In the genomic region with DNA sequence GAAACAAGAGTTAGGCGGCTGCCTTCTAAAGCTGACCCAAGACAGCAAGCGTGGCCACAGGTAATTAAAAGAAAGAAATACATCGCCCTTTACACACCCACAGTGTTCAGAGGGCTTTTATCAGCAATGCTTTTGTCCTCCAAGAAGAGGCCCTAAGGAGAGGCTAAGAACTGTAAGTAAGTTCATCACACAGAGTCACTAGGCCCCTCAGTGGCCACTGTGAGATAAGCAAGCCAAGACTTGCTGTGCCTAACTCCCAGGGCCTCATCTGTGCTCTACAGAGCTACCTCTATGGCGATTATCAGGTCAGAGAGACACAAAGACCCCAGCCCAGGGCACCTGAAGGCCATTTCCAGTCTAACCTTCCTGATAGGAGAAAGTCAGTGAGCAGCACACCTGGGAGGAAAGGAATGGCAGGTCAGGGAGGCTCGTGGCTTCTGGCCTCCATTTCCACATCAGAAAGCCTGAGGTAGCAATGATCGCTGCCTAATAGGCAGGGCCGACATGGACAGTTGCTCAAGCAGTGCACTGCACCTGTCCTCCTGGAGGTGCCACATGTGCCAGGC, we compare ENCODE assay signal across 1 cellular context.
TF ChIP-seq lines count a peak whose summit lies in the region.

No MANE protein-coding gene starts in this region.

TF ChIP-seq in WTC11, 78 proteins besides CTCF, POLR2A, EP300 and RAD21 (continued from another document):
- TF ChIP-seq, protein P1, sequence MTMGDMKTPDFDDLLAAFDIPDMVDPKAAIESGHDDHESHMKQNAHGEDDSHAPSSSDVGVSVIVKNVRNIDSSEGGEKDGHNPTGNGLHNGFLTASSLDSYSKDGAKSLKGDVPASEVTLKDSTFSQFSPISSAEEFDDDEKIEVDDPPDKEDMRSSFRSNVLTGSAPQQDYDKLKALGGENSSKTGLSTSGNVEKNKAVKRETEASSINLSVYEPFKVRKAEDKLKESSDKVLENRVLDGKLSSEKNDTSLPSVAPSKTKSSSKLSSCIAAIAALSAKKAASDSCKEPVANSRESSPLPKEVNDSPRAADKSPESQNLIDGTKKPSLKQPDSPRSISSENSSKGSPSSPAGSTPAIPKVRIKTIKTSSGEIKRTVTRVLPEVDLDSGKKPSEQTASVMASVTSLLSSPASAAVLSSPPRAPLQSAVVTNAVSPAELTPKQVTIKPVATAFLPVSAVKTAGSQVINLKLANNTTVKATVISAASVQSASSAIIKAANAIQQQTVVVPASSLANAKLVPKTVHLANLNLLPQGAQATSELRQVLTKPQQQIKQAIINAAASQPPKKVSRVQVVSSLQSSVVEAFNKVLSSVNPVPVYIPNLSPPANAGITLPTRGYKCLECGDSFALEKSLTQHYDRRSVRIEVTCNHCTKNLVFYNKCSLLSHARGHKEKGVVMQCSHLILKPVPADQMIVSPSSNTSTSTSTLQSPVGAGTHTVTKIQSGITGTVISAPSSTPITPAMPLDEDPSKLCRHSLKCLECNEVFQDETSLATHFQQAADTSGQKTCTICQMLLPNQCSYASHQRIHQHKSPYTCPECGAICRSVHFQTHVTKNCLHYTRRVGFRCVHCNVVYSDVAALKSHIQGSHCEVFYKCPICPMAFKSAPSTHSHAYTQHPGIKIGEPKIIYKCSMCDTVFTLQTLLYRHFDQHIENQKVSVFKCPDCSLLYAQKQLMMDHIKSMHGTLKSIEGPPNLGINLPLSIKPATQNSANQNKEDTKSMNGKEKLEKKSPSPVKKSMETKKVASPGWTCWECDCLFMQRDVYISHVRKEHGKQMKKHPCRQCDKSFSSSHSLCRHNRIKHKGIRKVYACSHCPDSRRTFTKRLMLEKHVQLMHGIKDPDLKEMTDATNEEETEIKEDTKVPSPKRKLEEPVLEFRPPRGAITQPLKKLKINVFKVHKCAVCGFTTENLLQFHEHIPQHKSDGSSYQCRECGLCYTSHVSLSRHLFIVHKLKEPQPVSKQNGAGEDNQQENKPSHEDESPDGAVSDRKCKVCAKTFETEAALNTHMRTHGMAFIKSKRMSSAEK (CRISPR knock-in tag; IDR thresholded peaks at IDR 0.05; ENCODE audit: borderline replicate concordance): no peak
- TF ChIP-seq NFYB (CRISPR knock-in tag; conservative IDR thresholded peaks at IDR 0.05; ENCODE audit: low read depth): no peak
- no peak for TF ChIP-seq JAZF1 (CRISPR knock-in tag; IDR thresholded peaks at IDR 0.05)
- TF ChIP-seq, protein P2, sequence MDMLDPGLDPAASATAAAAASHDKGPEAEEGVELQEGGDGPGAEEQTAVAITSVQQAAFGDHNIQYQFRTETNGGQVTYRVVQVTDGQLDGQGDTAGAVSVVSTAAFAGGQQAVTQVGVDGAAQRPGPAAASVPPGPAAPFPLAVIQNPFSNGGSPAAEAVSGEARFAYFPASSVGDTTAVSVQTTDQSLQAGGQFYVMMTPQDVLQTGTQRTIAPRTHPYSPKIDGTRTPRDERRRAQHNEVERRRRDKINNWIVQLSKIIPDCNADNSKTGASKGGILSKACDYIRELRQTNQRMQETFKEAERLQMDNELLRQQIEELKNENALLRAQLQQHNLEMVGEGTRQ (CRISPR knock-in tag; IDR thresholded peaks at IDR 0.05): no peak
- no peak for TF ChIP-seq JUN (CRISPR knock-in tag; IDR thresholded peaks at IDR 0.05)
- TF ChIP-seq NR2C2 (CRISPR knock-in tag; IDR thresholded peaks at IDR 0.05): no peak
- no peak for TF ChIP-seq NR3C1 (CRISPR knock-in tag; conservative IDR thresholded peaks at IDR 0.05; ENCODE audit: low read depth)
TF ChIP-seq in WTC11: peak in this region for 0.
